In genomic region chrX:46407036-46407752, GRCh38 we compare ENCODE assay signal across 23 cellular contexts.
"Had no signal": no experiment of that assay in that cellular context is flagged by ENCODE, and none has a peak within 500 bp of the region (broad histone marks: within the 10 kb centered on the region; RNA-seq: fewer than 3 reads in every experiment).

No MANE protein-coding gene starts in this region.

- DNase-seq: activated CD4-positive, alpha-beta memory T cell treated with anti-CD3 and anti-CD28 coated beads for 36 hours; activated CD4-positive, alpha-beta T cell treated with anti-CD3 and anti-CD28 coated beads for 48 hours; activated naive CD4-positive, alpha-beta T cell treated with Interleukin-2 at 50 U/mL for 16 hours; activated naive CD8-positive, alpha-beta T cell treated with anti-CD3 and anti-CD28 coated beads for 36 hours; activated T-cell treated with anti-CD3 and anti-CD28 coated beads, Interleukin-2, amount 50 U/mL, for 48 hours; amygdala; effector memory CD4-positive, alpha-beta T cell; heart left ventricle; left ventricle myocardium superior; pancreas; psoas muscle; stimulated activated CD4-positive, alpha-beta T cell treated with anti-CD3 and anti-CD28 coated beads, Interleukin-1b, Interleukin-23, amount 100 ng/mL, for 48 hours had no signal

- H3K4me3 Mint-ChIP-seq: activated CD4-positive, alpha-beta memory T cell treated with anti-CD3 and anti-CD28 coated beads for 36 hours; activated naive CD8-positive, alpha-beta T cell treated with anti-CD3 and anti-CD28 coated beads for 36 hours; dendritic cell treated with granulocyte-macrophage colony-stimulating factor and Interleukin-4, amounts not matched to agents 40 ng/mL and 50 ng/mL, for 4 days; nephron; stimulated activated naive CD8-positive, alpha-beta T cell treated with anti-CD3 and anti-CD28 coated beads, Interleukin-15, Interleukin-2, amounts not matched to agents 100 ng/mL and 50 ng/mL, for 24 hours had no signal

- H3K27ac Mint-ChIP-seq: activated CD4-positive, alpha-beta memory T cell treated with anti-CD3 and anti-CD28 coated beads for 36 hours; activated naive CD8-positive, alpha-beta T cell treated with anti-CD3 and anti-CD28 coated beads for 36 hours; dendritic cell treated with granulocyte-macrophage colony-stimulating factor and Interleukin-4, amounts not matched to agents 40 ng/mL and 50 ng/mL, for 4 days; nephron; stimulated activated naive CD8-positive, alpha-beta T cell treated with anti-CD3 and anti-CD28 coated beads, Interleukin-15, Interleukin-2, amounts not matched to agents 100 ng/mL and 50 ng/mL, for 24 hours had no signal

- H3K36me3 ChIP-seq: gastroesophageal sphincter, heart left ventricle, neutrophil, pancreas, right atrium auricular region, suprapubic skin, tibial nerve had no signal

- H3K4me1 ChIP-seq: gastroesophageal sphincter, heart left ventricle, pancreas, psoas muscle, right atrium auricular region, suprapubic skin, tibial nerve had no signal

- FAIRE-seq: islet of Langerhans, pancreas, urothelium cell line had no signal

- H3K27ac ChIP-seq: gastroesophageal sphincter, heart left ventricle, neutrophil, pancreas, psoas muscle, right atrium auricular region, suprapubic skin, tibial nerve had no signal

- H3K36me3 Mint-ChIP-seq: activated CD4-positive, alpha-beta memory T cell treated with anti-CD3 and anti-CD28 coated beads for 36 hours; activated naive CD8-positive, alpha-beta T cell treated with anti-CD3 and anti-CD28 coated beads for 36 hours had no signal

- H3K9me3 Mint-ChIP-seq: activated CD4-positive, alpha-beta memory T cell treated with anti-CD3 and anti-CD28 coated beads for 36 hours; activated naive CD8-positive, alpha-beta T cell treated with anti-CD3 and anti-CD28 coated beads for 36 hours; dendritic cell treated with granulocyte-macrophage colony-stimulating factor and Interleukin-4, amounts not matched to agents 40 ng/mL and 50 ng/mL, for 4 days; stimulated activated naive CD8-positive, alpha-beta T cell treated with anti-CD3 and anti-CD28 coated beads, Interleukin-15, Interleukin-2, amounts not matched to agents 100 ng/mL and 50 ng/mL, for 24 hours had no signal

- H3K27me3 Mint-ChIP-seq: activated CD4-positive, alpha-beta memory T cell treated with anti-CD3 and anti-CD28 coated beads for 36 hours; activated naive CD8-positive, alpha-beta T cell treated with anti-CD3 and anti-CD28 coated beads for 36 hours; dendritic cell treated with granulocyte-macrophage colony-stimulating factor and Interleukin-4, amounts not matched to agents 40 ng/mL and 50 ng/mL, for 4 days; stimulated activated naive CD8-positive, alpha-beta T cell treated with anti-CD3 and anti-CD28 coated beads, Interleukin-15, Interleukin-2, amounts not matched to agents 100 ng/mL and 50 ng/mL, for 24 hours had no signal

- ATAC-seq: esophagus mucosa, gastroesophageal sphincter, heart left ventricle, left ventricle myocardium superior, pancreas, psoas muscle had no signal

- H3K4me1 Mint-ChIP-seq: activated naive CD8-positive, alpha-beta T cell treated with anti-CD3 and anti-CD28 coated beads for 36 hours; nephron had no signal

- H3K9me3 ChIP-seq: gastroesophageal sphincter, heart left ventricle, neutrophil, pancreas, psoas muscle, right atrium auricular region, suprapubic skin, tibial nerve had no signal

- H3K4me3 ChIP-seq: gastroesophageal sphincter, heart left ventricle, pancreas, psoas muscle, right atrium auricular region, suprapubic skin, tibial nerve had no signal

- H3K27me3 ChIP-seq: gastroesophageal sphincter, heart left ventricle, neutrophil, pancreas, suprapubic skin, tibial nerve had no signal
